In genomic region chr1:107670397-107670796, GRCh38 we compare ENCODE assay signal across 12 cellular contexts.
DNase-seq lines count a peak whose midpoint lies in the region; ATAC-seq and TF ChIP-seq lines count a peak whose summit lies in the region.
"Had no signal": no experiment of that assay in that cellular context is flagged by ENCODE, and none has a peak within 500 bp of the region (broad histone marks: within the 10 kb centered on the region; RNA-seq: fewer than 3 reads in every experiment).

No MANE protein-coding gene starts in this region.

- ATAC-seq in body of pancreas = no peak
- peak; percentile 24 for ATAC-seq in left lung
- no peak for ATAC-seq in right lobe of liver
- no peak for ATAC-seq in HG02852 (IDR thresholded peaks at IDR 0.05; ENCODE audit: unreplicated experiment)

- intact Hi-C loops in body of pancreas (cut with DNase I) (no loop called here), left lung (cut with DNase I) (no loop called here), right lobe of liver (cut with DNase I) (no loop called here)

- H3K36me3 ChIP-seq in body of pancreas (replicated peaks in 1 of 2; ENCODE audit: insufficient read depth in 1 of 2, low read depth in 2 of 2) = no peaks in the 10 kb centered on the region
- no peaks in the 10 kb centered on the region for H3K36me3 ChIP-seq in left lung
- H3K36me3 ChIP-seq in stomach smooth muscle (ENCODE audit: control insufficient read depth in 2 of 2, insufficient read depth in 2 of 2, low read length in 2 of 2) = no peaks in the 10 kb centered on the region
- no peaks in the 10 kb centered on the region for H3K36me3 ChIP-seq in right lobe of liver

- no peak for TF ChIP-seq POLR2A in body of pancreas (IDR thresholded peaks at IDR 0.05)
- no peak for TF ChIP-seq POLR2A in right lobe of liver (IDR thresholded peaks at IDR 0.05)

- peak; percentile 67 for DNase-seq in DMS 273 (lab: John Stamatoyannopoulos, UW; ENCODE audit: unreplicated experiment)
- no peak for DNase-seq in DMS 273 treated with DMSO at 0.1 percent for 48 hours (lab: John Stamatoyannopoulos, UW)
- DNase-seq in body of pancreas = no peak
- no peak for DNase-seq in left lung
- DNase-seq in COLO668 (lab: John Stamatoyannopoulos, UW; ENCODE audit: unreplicated experiment) = no peak
- DNase-seq in right lobe of liver = no peak
- DNase-seq: 8988T; CD4-positive, alpha-beta memory T cell; Karpas-422; NCI-H1417 treated with DMSO at 0.1 percent for 48 hours had no signal

- H3K9me3 ChIP-seq in body of pancreas (no peaks in the 10 kb centered on the region), left lung (no peaks in the 10 kb centered on the region), stomach smooth muscle (ENCODE audit: control insufficient read depth in 2 of 2, low read length in 2 of 2) (peaks cover 0 to 3% of the 10 kb centered on the region in 2 donors), right lobe of liver (no peaks in the 10 kb centered on the region)

- 28 to 34% methylated on average over 3 of the region's 3 CpGs for WGBS in body of pancreas, 2 donors
- 71% methylated on average over 3 of the region's 3 CpGs for WGBS in right lobe of liver (ENCODE audit: insufficient coverage, low coverage, low lambda C conversion rate, missing lambda C conversion rate)

- H3K9ac ChIP-seq in stomach smooth muscle (ENCODE audit: low read length in 2 of 2) = peak overlapping the region in 1 of 2 donors; percentile 33

- H3K4me3 ChIP-seq in body of pancreas = no peak overlapping the region
- no peak overlapping the region for H3K4me3 ChIP-seq in left lung
- H3K4me3 ChIP-seq in stomach smooth muscle (ENCODE audit: low read length in 2 of 2) = peak overlapping the region in 1 of 2 donors; percentile 44
- H3K4me3 ChIP-seq in right lobe of liver = no peak overlapping the region

- H3K4me1 ChIP-seq in body of pancreas = peaks cover 14% of the 10 kb centered on the region
- peaks cover 0 to 6% of the 10 kb centered on the region in 2 donors for H3K4me1 ChIP-seq in left lung
- peaks cover 2% of the 10 kb centered on the region for H3K4me1 ChIP-seq in stomach smooth muscle (ENCODE audit: control insufficient read depth, insufficient read depth, low read length)
- no peaks in the 10 kb centered on the region for H3K4me1 ChIP-seq in right lobe of liver

- peak overlapping the region in 3 of 4 donors; percentile 17 to 44 (median 24) for H3K27ac ChIP-seq in body of pancreas
- H3K27ac ChIP-seq in left lung = no peak overlapping the region
- H3K27ac ChIP-seq in stomach smooth muscle (ENCODE audit: low read length) = peak overlapping the region; percentile 2
- no peak overlapping the region for H3K27ac ChIP-seq in right lobe of liver

- TF ChIP-seq CTCF in body of pancreas (IDR thresholded peaks at IDR 0.05) (no peak), left lung (IDR thresholded peaks at IDR 0.05) (no peak), right lobe of liver (IDR thresholded peaks at IDR 0.05) (no peak)

- H3K27me3 ChIP-seq in body of pancreas = no peaks in the 10 kb centered on the region
- H3K27me3 ChIP-seq in left lung = no peaks in the 10 kb centered on the region
- no peaks in the 10 kb centered on the region for H3K27me3 ChIP-seq in stomach smooth muscle (ENCODE audit: control insufficient read depth in 1 of 2, insufficient read depth in 2 of 2, low read length in 2 of 2)
- no peaks in the 10 kb centered on the region for H3K27me3 ChIP-seq in right lobe of liver

Comparison
In these comparisons a context has a peak if more than half of its experiments do, and no peak if none do; other contexts are left out.
1. H3K27ac ChIP-seq: peak in body of pancreas (3 of 4) and stomach smooth muscle (single experiment); none in left lung (0 of 2) and right lobe of liver (0 of 3).